ENCODE assay signal across 8 cellular contexts in the genomic region with DNA sequence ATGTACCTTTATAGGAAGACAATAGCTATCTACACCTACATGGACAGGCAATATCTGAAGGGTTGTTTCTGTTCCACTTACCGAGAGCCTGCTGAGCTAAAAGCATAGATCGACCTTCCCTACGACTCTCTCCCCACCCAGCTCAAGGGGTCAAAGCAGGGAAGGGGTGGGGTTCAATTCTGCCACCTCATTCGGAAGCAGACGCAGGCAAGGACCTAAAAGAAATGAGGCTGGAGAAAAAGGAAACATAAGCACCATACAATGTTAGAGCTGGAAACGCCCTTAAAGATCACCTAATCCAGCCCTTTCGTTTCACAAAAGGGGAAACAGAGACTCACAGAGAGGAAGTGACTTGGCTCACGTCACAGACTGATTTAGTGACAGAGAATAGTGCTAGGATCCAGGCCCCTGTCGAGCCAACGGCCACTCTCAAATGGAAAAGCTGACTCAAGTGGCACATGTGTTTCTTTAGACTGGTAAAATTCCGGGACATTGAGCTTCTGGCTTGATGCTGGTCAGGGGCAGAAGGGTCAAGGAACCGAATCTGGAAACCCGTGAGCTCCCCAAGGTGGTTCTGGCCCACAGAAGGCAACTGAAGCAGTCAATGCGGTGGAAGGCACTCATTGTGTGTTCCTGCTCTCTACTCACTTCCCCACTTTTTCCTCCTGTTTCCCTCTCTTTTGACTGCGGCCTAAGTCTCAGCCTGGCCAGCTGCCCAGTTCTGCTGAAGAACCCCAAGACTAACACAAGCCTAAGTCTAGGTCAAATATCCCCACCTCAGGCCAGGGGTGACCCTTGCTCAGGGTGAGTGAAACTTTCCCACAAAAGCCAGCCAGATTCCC. TPM values are rescaled to one million over a fixed set of nuclear protein-coding genes. Genes with fewer than 3 reads are reported as not detected.
DNase-seq lines count a peak whose midpoint lies in the region; ATAC-seq and TF ChIP-seq lines count a peak whose summit lies in the region.

No MANE protein-coding gene starts in this region.

- intact Hi-C loops in activated B cell treated with CpG ODN at 0.5 μM for 24 hours (cut with micrococcal nuclease): loop anchor here (1.0 to 5.0 kb wide), 6 partner anchors 7 to 187 kb away; partner anchors contain the start of genes NDUFA1, RNF113A and SEPTIN6

- H3K4me3 Mint-ChIP-seq in activated B cell treated with CpG ODN at 0.5 μM for 24 hours: peak overlapping the region; percentile 83

- ATAC-seq in HG03565 (IDR thresholded peaks at IDR 0.05; ENCODE audit: unreplicated experiment) (peak; percentile 35), activated B cell treated with CpG ODN at 0.5 μM for 24 hours (ENCODE audit: low read depth) (peak; percentile 65), HG03469 (IDR thresholded peaks at IDR 0.05; ENCODE audit: unreplicated experiment) (no peak), GM21423 (IDR thresholded peaks at IDR 0.05; ENCODE audit: unreplicated experiment) (no peak)

- no peak for TF ChIP-seq CTCF in activated B cell treated with CpG ODN at 0.5 μM for 24 hours (IDR thresholded peaks at IDR 0.05)
- no peak for TF ChIP-seq CTCF in fibroblast of villous mesenchyme (IDR thresholded peaks at IDR 0.05; ENCODE audit: insufficient read depth, low read depth, low read length)

- peaks cover 89% of the 10 kb centered on the region for H3K4me1 Mint-ChIP-seq in activated B cell treated with CpG ODN at 0.5 μM for 24 hours

- peak overlapping the region in 20 of 21 experiments; percentile 60 to 90 (median 83) for H3K27ac ChIP-seq in skin epidermis

- H3K36me3 Mint-ChIP-seq in activated B cell treated with CpG ODN at 0.5 μM for 24 hours (ENCODE audit: low read depth): peaks cover 12% of the 10 kb centered on the region

- H3K4me3 ChIP-seq in fibroblast of villous mesenchyme (ENCODE audit: low read depth, low read length): no peak overlapping the region
- H3K4me3 ChIP-seq in skin epidermis: no peak overlapping the region

- H3K9me3 Mint-ChIP-seq in activated B cell treated with CpG ODN at 0.5 μM for 24 hours: no peaks in the 10 kb centered on the region

- CTCF ChIA-PET in activated B cell treated with CpG ODN at 0.5 μM for 24 hours (lab: Charles Lee): interaction anchor here (0.9 to 1.0 kb wide), 2 partner anchors 20 to 69 kb away, joined by 3 read pairs; no protein-coding TSS in a partner anchor

- POLR2A ChIA-PET in activated B cell treated with CpG ODN at 0.5 μM for 24 hours (lab: Charles Lee): interaction anchor here (0.7 to 5.4 kb wide), 18 partner anchors 8 to 111 kb away, joined by 3 to 57 read pairs (median 8); partner anchors contain the start of genes NKRF, RPL39, SEPTIN6 and SOWAHD

- peak; percentile 41 for DNase-seq in stimulated activated CD4-positive, alpha-beta T cell treated with anti-CD3 and anti-CD28 coated beads, Interleukin-2, amount 100 ng/mL, for 4 hours (ENCODE audit: low read depth)
- DNase-seq in stimulated activated CD4-positive, alpha-beta T cell treated with anti-CD3 and anti-CD28 coated beads, Interleukin-2, amount 100 ng/mL, for 48 hours: no peak
- DNase-seq in activated B cell treated with CpG ODN at 0.5 μM for 24 hours (no peak), fibroblast of villous mesenchyme (ENCODE audit: low read depth) (peak; percentile 5)

- peak overlapping the region; percentile 99 for H3K27ac Mint-ChIP-seq in activated B cell treated with CpG ODN at 0.5 μM for 24 hours

- H3K27me3 Mint-ChIP-seq in activated B cell treated with CpG ODN at 0.5 μM for 24 hours: no peaks in the 10 kb centered on the region

RNA-seq across cellular contexts. Expression of gene SEPTIN6, which starts 7.5 kb away (rescaled TPM):
- total RNA-seq in activated B cell treated with CpG ODN at 0.5 μM for 24 hours (330 and 338 TPM in 2 replicates), fibroblast of villous mesenchyme (17.1 and 17.7 TPM in 2 replicates)

Comparison
In these comparisons a context has a peak if more than half of its experiments do, and no peak if none do; other contexts are left out.
1. DNase-seq: peak in stimulated activated CD4-positive, alpha-beta T cell treated with anti-CD3 and anti-CD28 coated beads, Interleukin-2, amount 100 ng/mL, for 4 hours (single experiment) and fibroblast of villous mesenchyme (single experiment); none in stimulated activated CD4-positive, alpha-beta T cell treated with anti-CD3 and anti-CD28 coated beads, Interleukin-2, amount 100 ng/mL, for 48 hours (0 of 2) and activated B cell treated with CpG ODN at 0.5 μM for 24 hours (single experiment).
2. ATAC-seq: peak in HG03565 (single experiment) and activated B cell treated with CpG ODN at 0.5 μM for 24 hours (single experiment); none in HG03469 (single experiment) and GM21423 (single experiment).
3. RNA of gene SEPTIN6, which starts 7.5 kb away (total RNA-seq): 330 to 338 TPM in activated B cell treated with CpG ODN at 0.5 μM for 24 hours; 17.1 to 17.7 TPM in fibroblast of villous mesenchyme; every median in the first group is over 10 times any median in the second.